In genomic region chr4:140151700-140152014, GRCh38 we compare ENCODE assay signal across 9 cellular contexts. TPM values are rescaled to one million over a fixed set of nuclear protein-coding genes. Genes with fewer than 3 reads are reported as not detected.
DNase-seq lines count a peak whose midpoint lies in the region; ATAC-seq and FAIRE-seq lines count a peak whose summit lies in the region.
"Had no signal": no experiment of that assay in that cellular context is flagged by ENCODE, and none has a peak within 500 bp of the region (broad histone marks: within the 10 kb centered on the region; RNA-seq: fewer than 3 reads in every experiment).

No MANE protein-coding gene starts in this region.

- H3K27me3 ChIP-seq in small intestine (ENCODE audit: control insufficient read depth in 2 of 2, insufficient read depth in 2 of 2, low read length in 2 of 2), result no peaks in the 10 kb centered on the region

- H3K36me3 ChIP-seq in small intestine (ENCODE audit: control insufficient read depth in 2 of 2, insufficient read depth in 2 of 2, low read length in 2 of 2), result no peaks in the 10 kb centered on the region

- no peaks in the 10 kb centered on the region for H3K4me1 ChIP-seq in small intestine (ENCODE audit: control insufficient read depth in 2 of 2, insufficient read depth in 1 of 2, low read depth in 1 of 2, low read length in 1 of 2)

- H3K4me3 ChIP-seq in small intestine (ENCODE audit: low read depth in 1 of 2, low read length in 2 of 2), result peak overlapping the region; percentile 73 to 79

- WGBS in small intestine, 3 donors, result 0 to 1% (median 0%) methylated on average over 8 to 11 of the region's 11 CpGs

- no peak for ATAC-seq in HG03097 (IDR thresholded peaks at IDR 0.05; ENCODE audit: low FRiP score, unreplicated experiment)

- FAIRE-seq in small intestine (lab: Jason Lieb, UNC), result no peak
- FAIRE-seq: A204.1 had no signal

- peak; percentile 74 for DNase-seq in NK-92 treated with Interleukin-12 subunit alpha and Interleukin-12 subunit beta, amount 100 ng/mL, for 24 hours (lab: John Stamatoyannopoulos, UW)
- DNase-seq in NK-92 (lab: John Stamatoyannopoulos, UW; ENCODE audit: unreplicated experiment) (no peak), NCI-H2107 (lab: John Stamatoyannopoulos, UW) (peak; percentile 21), T-helper 9 cell (peak; percentile 40), cerebellum (ENCODE audit: low spot score) (peak; percentile 90), islet precursor cell (peak; percentile 97), small intestine (peak; percentile 91)

- H3K27ac ChIP-seq in small intestine (ENCODE audit: low read depth in 1 of 2, low read length in 1 of 2), result peak overlapping the region; percentile 94 to 98

- H3K9me3 ChIP-seq in small intestine (ENCODE audit: control insufficient read depth, low read depth), result no peaks in the 10 kb centered on the region

RNA-seq across cellular contexts. Expression of gene MAML3, which starts 2.3 kb away (rescaled TPM):
- 18.6 TPM for total RNA-seq in cerebellum
- 1 to 10 TPM; 1.4 to 5.3 (median 1.6) TPM for polyA plus RNA-seq in small intestine
